Comparison of ENCODE assay signal across 10 cellular contexts in genomic region chr10:6877351-6878066, GRCh38.
"Had no signal": no experiment of that assay in that cellular context is flagged by ENCODE, and none has a peak within 500 bp of the region (broad histone marks: within the 10 kb centered on the region; RNA-seq: fewer than 3 reads in every experiment).

No MANE protein-coding gene starts in this region.

- H3K9me3 Mint-ChIP-seq: activated naive CD4-positive, alpha-beta T cell treated with anti-CD3 and anti-CD28 coated beads, Interleukin-2, amount 50 U/mL, for 24 hours had no signal

- H3K4me1 ChIP-seq: stomach had no signal

- ATAC-seq: left colon had no signal

- H3K4me1 Mint-ChIP-seq: activated naive CD4-positive, alpha-beta T cell treated with anti-CD3 and anti-CD28 coated beads, Interleukin-2, amount 50 U/mL, for 24 hours had no signal

- DNase-seq: activated CD4-positive, CD25-positive, alpha-beta regulatory T cell; activated effector memory CD4-positive, alpha-beta T cell treated with Interleukin-2 at 50 U/mL for 16 hours; activated T-cell treated with anti-CD3 and anti-CD28 coated beads, Interleukin-2, amount 50 U/mL, for 1 hour; left colon; ovary; stimulated activated CD4-positive, alpha-beta T cell treated with anti-CD3 and anti-CD28 coated beads, Interleukin-4, amount 100 ng/mL, for 4 hours; stomach; T-helper 2 cell had no signal

- H3K4me3 Mint-ChIP-seq: activated naive CD4-positive, alpha-beta T cell treated with anti-CD3 and anti-CD28 coated beads, Interleukin-2, amount 50 U/mL, for 24 hours had no signal

- H3K36me3 Mint-ChIP-seq: activated naive CD4-positive, alpha-beta T cell treated with anti-CD3 and anti-CD28 coated beads, Interleukin-2, amount 50 U/mL, for 24 hours had no signal

- H3K4me3 ChIP-seq: ovary, skin epidermis, stomach had no signal

- H3K27ac Mint-ChIP-seq: activated naive CD4-positive, alpha-beta T cell treated with anti-CD3 and anti-CD28 coated beads, Interleukin-2, amount 50 U/mL, for 24 hours had no signal

- H3K36me3 ChIP-seq: ovary, stomach had no signal

- H3K27me3 ChIP-seq: ovary had no signal

- H3K9me3 ChIP-seq: ovary, stomach had no signal

- H3K27ac ChIP-seq: ovary, skin epidermis, stomach had no signal
